ENCODE assay signal across 14 cellular contexts in genomic region chr12:52063986-52064649, GRCh38. TPM values are rescaled to one million over a fixed set of nuclear protein-coding genes. Genes with fewer than 3 reads are reported as not detected.
DNase-seq lines count a peak whose midpoint lies in the region; ATAC-seq lines count a peak whose summit lies in the region.
"Had no signal": no experiment of that assay in that cellular context is flagged by ENCODE, and none has a peak within 500 bp of the region (broad histone marks: within the 10 kb centered on the region; RNA-seq: fewer than 3 reads in every experiment).

No MANE protein-coding gene starts in this region.

- H3K27ac ChIP-seq in cingulate gyrus (ENCODE audit: low read depth, low read length), result peak overlapping the region; percentile 94
- H3K27ac ChIP-seq in substantia nigra (ENCODE audit: low read depth, low read length, poor library complexity, severe bottlenecking), result peak overlapping the region; percentile 94

- no peak for ATAC-seq in HG02870 (IDR thresholded peaks at IDR 0.05; ENCODE audit: unreplicated experiment)
- ATAC-seq: activated CD8-positive, alpha-beta memory T cell treated with anti-CD3 and anti-CD28 coated beads, Interleukin-2, amount 10 ng/mL, durations not matched to agents 7 days and 5 days; stimulated activated naive CD8-positive, alpha-beta T cell treated with anti-CD3 and anti-CD28 coated beads, Interleukin-15, amount 100 ng/mL, for 72 hours had no signal

- peak; percentile 89 for DNase-seq in NCI-H460 (ENCODE audit: extremely low read depth, low read depth)
- peak; percentile 89 for DNase-seq in iris pigment epithelial cell (ENCODE audit: low read depth)
- DNase-seq in substantia nigra (lab: John Stamatoyannopoulos, UW), result peak in 15 of 49 donors; percentile 20 to 71 (median 40)
- no peak for DNase-seq in cerebellar cortex (ENCODE audit: low spot score)
- no peak for DNase-seq in NCI-H526 treated with DMSO at 0.1 percent for 48 hours (lab: John Stamatoyannopoulos, UW)
- DNase-seq in GF-D8 (lab: John Stamatoyannopoulos, UW), result no peak
- DNase-seq: activated CD8-positive, alpha-beta memory T cell treated with anti-CD3 and anti-CD28 coated beads, Interleukin-2, amount 10 ng/mL, durations not matched to agents 7 days and 5 days; DMS79 treated with DMSO at 0.1 percent for 48 hours; NCI-H226; small intestine; stimulated activated naive CD8-positive, alpha-beta T cell treated with anti-CD3 and anti-CD28 coated beads, Interleukin-15, amount 100 ng/mL, for 72 hours had no signal

RNA-seq across cellular contexts. Expression of gene ATG101, which starts 5.7 kb away (rescaled TPM):
- 92.1 and 96.9 TPM in 2 replicates for total RNA-seq in NCI-H460 (2014; rRNA removed; shearing (Covaris generic))
- 70.6 and 87.2 TPM in 2 replicates for polyA plus RNA-seq in NCI-H460 (2014; cell fraction: nucleus; rRNA removed)

RNA-seq across cellular contexts. Expression of gene NR4A1, which starts 12.9 kb away (rescaled TPM):
- 92.3 and 94.6 TPM in 2 replicates for total RNA-seq in NCI-H460 (2014; rRNA removed; shearing (Covaris generic))
- 52.6 and 61.4 TPM in 2 replicates for polyA plus RNA-seq in NCI-H460 (2014; cell fraction: nucleus; rRNA removed)

RNA-seq across cellular contexts. Expression of gene SMIM41, which starts 15.4 kb away (rescaled TPM):
- total RNA-seq in NCI-H460 (2014; rRNA removed; shearing (Covaris generic)), result 0.12 TPM in 1 of 2 replicates, not detected in the other
- polyA plus RNA-seq in NCI-H460 (2014; cell fraction: nucleus; rRNA removed), result not detected in 2 replicates
- total RNA-seq: activated CD8-positive, alpha-beta memory T cell treated with anti-CD3 and anti-CD28 coated beads, Interleukin-2, amount 10 ng/mL, durations not matched to agents 7 days and 5 days; kidney epithelial cell had no signal

RNA-seq across cellular contexts. Expression of gene TAMALIN, which starts 57.4 kb away (rescaled TPM):
- 0.32 TPM in 1 of 2 replicates, not detected in the other for total RNA-seq in NCI-H460 (2014; rRNA removed; shearing (Covaris generic))
- 1.1 and 1.4 TPM in 2 replicates for polyA plus RNA-seq in NCI-H460 (2014; cell fraction: nucleus; rRNA removed)

Comparison
In these comparisons a context has a peak if more than half of its experiments do, and no peak if none do; other contexts are left out.
1. DNase-seq: peak in NCI-H460 (single experiment) and iris pigment epithelial cell (single experiment); none in cerebellar cortex (single experiment), NCI-H526 treated with DMSO at 0.1 percent for 48 hours (single experiment) and GF-D8 (single experiment).